ENCODE assay signal across 16 cellular contexts in the genomic region with DNA sequence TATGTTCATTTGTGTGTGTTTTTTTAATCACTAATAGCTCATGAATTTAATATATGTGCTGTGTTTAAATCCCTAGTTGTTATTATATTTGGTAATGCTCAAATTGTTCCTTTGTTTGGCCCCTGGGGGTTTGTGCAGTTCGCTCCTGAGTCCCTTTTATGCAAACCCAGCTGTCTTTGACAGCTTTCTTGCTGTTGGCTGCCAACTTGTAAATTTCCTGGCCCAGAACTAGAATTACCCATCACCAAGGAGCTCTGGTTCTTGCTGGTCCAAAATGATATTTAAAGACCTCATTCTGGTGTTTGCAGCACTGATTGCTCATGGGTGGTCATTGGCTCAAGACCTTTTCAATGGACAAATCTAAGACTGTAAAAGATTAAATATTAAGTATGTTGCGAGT. TPM values are rescaled to one million over a fixed set of nuclear protein-coding genes. Genes with fewer than 3 reads are reported as not detected.
"Had no signal": no experiment of that assay in that cellular context is flagged by ENCODE, and none has a peak within 500 bp of the region (broad histone marks: within the 10 kb centered on the region; RNA-seq: fewer than 3 reads in every experiment).

No MANE protein-coding gene starts in this region.

- DNase-seq: activated CD4-positive, alpha-beta memory T cell treated with anti-CD3 and anti-CD28 coated beads for 36 hours; activated CD4-positive, alpha-beta T cell treated with anti-CD3 and anti-CD28 coated beads for 4 hours; activated CD8-positive, alpha-beta memory T cell treated with anti-CD3 and anti-CD28 coated beads, Interleukin-2, amount 10 ng/mL, durations not matched to agents 7 days and 5 days; activated naive CD8-positive, alpha-beta T cell treated with anti-CD3 and anti-CD28 coated beads for 36 hours; amniotic stem cell; effector memory CD8-positive, alpha-beta T cell; esophagus squamous epithelium; mesendoderm; natural killer cell; ovary; stimulated activated naive CD4-positive, alpha-beta T cell; thyroid gland had no signal

- H3K9me3 ChIP-seq: esophagus squamous epithelium, ovary, thyroid gland had no signal

- H3K4me3 ChIP-seq: cardiac muscle cell, esophagus squamous epithelium, ovary, thyroid gland had no signal

- H3K36me3 ChIP-seq: cardiac muscle cell, esophagus squamous epithelium, ovary, thyroid gland had no signal

- H3K4me1 ChIP-seq: esophagus squamous epithelium, thyroid gland had no signal

- H3K27ac ChIP-seq: cardiac muscle cell, esophagus squamous epithelium, ovary, thyroid gland had no signal

- H3K27me3 ChIP-seq: cardiac muscle cell, ovary, thyroid gland had no signal

- ATAC-seq: activated CD8-positive, alpha-beta memory T cell treated with anti-CD3 and anti-CD28 coated beads, Interleukin-2, amount 10 ng/mL, durations not matched to agents 7 days and 5 days; effector memory CD8-positive, alpha-beta T cell; natural killer cell; sciatic nerve; WTC11 had no signal

RNA-seq across cellular contexts. Expression of a gene that starts 39.6 kb away (rescaled TPM):
- total RNA-seq: activated CD8-positive, alpha-beta memory T cell treated with anti-CD3 and anti-CD28 coated beads, Interleukin-2, amount 10 ng/mL, durations not matched to agents 7 days and 5 days; activated naive CD8-positive, alpha-beta T cell treated with anti-CD3 and anti-CD28 coated beads for 36 hours; T-helper 2 cell treated with Interferon-gamma antibody and Interleukin-4, amounts not matched to agents 100 ng/mL and 5 ng/mL, for 36 hours had no signal
